Comparison of ENCODE assay signal across 9 cellular contexts in genomic region chr17:68498479-68499326, GRCh38. TPM values are rescaled to one million over a fixed set of nuclear protein-coding genes. Genes with fewer than 3 reads are reported as not detected.
A peak's percentile ranks its signal among the peaks of the same experiment; 100 is the strongest.
DNase-seq lines count a peak whose midpoint lies in the region; ATAC-seq and TF ChIP-seq lines count a peak whose summit lies in the region.
"Had no signal": no experiment of that assay in that cellular context is flagged by ENCODE, and none has a peak within 500 bp of the region (broad histone marks: within the 10 kb centered on the region; RNA-seq: fewer than 3 reads in every experiment).

No MANE protein-coding gene starts in this region.

- DNase-seq in SKM-1 treated with dmso at 0.1 percent for 144 hours (lab: John Stamatoyannopoulos, UW; ENCODE audit: unreplicated experiment) (peak; percentile 22), mucosa of gallbladder (ENCODE audit: low spot score) (peak; percentile 28), osteocyte (ENCODE audit: extremely low spot score, unreplicated experiment) (no peak), NAMALWA (ENCODE audit: low spot score) (no peak), H7 (no peak), putamen (ENCODE audit: low spot score) (no peak)
- DNase-seq: psoas muscle had no signal

- H3K4me3 Mint-ChIP-seq in osteocyte (ENCODE audit: unreplicated experiment): no peak overlapping the region

- H3K9me3 Mint-ChIP-seq in osteocyte (ENCODE audit: unreplicated experiment): no peaks in the 10 kb centered on the region

- H3K36me3 ChIP-seq in H7 (replicated peaks; ENCODE audit: control insufficient read depth, insufficient read depth, low read length): no peaks in the 10 kb centered on the region

- ATAC-seq in GM18907 (IDR thresholded peaks at IDR 0.05; ENCODE audit: unreplicated experiment) (peak; percentile 20), HG02870 (IDR thresholded peaks at IDR 0.05; ENCODE audit: unreplicated experiment) (peak; percentile 19)

- H3K27me3 ChIP-seq in H7 (ENCODE audit: control insufficient read depth, insufficient read depth, low read length): no peaks in the 10 kb centered on the region

- no peak overlapping the region for H3K27ac Mint-ChIP-seq in osteocyte (ENCODE audit: unreplicated experiment)

- TF ChIP-seq CTCF in osteocyte (IDR thresholded peaks at IDR 0.05): no peak

- H3K36me3 Mint-ChIP-seq in osteocyte (ENCODE audit: unreplicated experiment): no peaks in the 10 kb centered on the region

- H3K27me3 Mint-ChIP-seq in osteocyte (ENCODE audit: unreplicated experiment): peaks cover 22% of the 10 kb centered on the region

- H3K4me1 Mint-ChIP-seq in osteocyte (ENCODE audit: unreplicated experiment): no peaks in the 10 kb centered on the region

- no peak overlapping the region for H3K4me3 ChIP-seq in H7 (ENCODE audit: insufficient read depth, low read depth, low read length)
- H3K4me3 ChIP-seq: psoas muscle had no signal

RNA-seq across cellular contexts. Expression of gene PRKAR1A, which starts 13.5 kb away (rescaled TPM):
- total RNA-seq in mucosa of gallbladder (258 TPM), osteocyte (308 and 326 TPM in 2 replicates)
- total RNA-seq in H7 (2014; rRNA removed; shearing (Covaris generic)): 106 and 109 TPM in 2 replicates

RNA-seq across cellular contexts. Expression of gene WIPI1, which starts 41.4 kb away (rescaled TPM):
- total RNA-seq in mucosa of gallbladder (61.9 TPM), osteocyte (74.5 and 78.1 TPM in 2 replicates)
- total RNA-seq in H7 (2014; rRNA removed; shearing (Covaris generic)): 22.4 and 24.4 TPM in 2 replicates

Comparison
In these comparisons a context has a peak if more than half of its experiments do, and no peak if none do; other contexts are left out.
1. DNase-seq: peak in SKM-1 treated with dmso at 0.1 percent for 144 hours (single experiment) and mucosa of gallbladder (single experiment); none in osteocyte (single experiment), NAMALWA (single experiment), H7 (single experiment) and putamen (single experiment).